Comparison of ENCODE assay signal across 2 cellular contexts in the genomic region with DNA sequence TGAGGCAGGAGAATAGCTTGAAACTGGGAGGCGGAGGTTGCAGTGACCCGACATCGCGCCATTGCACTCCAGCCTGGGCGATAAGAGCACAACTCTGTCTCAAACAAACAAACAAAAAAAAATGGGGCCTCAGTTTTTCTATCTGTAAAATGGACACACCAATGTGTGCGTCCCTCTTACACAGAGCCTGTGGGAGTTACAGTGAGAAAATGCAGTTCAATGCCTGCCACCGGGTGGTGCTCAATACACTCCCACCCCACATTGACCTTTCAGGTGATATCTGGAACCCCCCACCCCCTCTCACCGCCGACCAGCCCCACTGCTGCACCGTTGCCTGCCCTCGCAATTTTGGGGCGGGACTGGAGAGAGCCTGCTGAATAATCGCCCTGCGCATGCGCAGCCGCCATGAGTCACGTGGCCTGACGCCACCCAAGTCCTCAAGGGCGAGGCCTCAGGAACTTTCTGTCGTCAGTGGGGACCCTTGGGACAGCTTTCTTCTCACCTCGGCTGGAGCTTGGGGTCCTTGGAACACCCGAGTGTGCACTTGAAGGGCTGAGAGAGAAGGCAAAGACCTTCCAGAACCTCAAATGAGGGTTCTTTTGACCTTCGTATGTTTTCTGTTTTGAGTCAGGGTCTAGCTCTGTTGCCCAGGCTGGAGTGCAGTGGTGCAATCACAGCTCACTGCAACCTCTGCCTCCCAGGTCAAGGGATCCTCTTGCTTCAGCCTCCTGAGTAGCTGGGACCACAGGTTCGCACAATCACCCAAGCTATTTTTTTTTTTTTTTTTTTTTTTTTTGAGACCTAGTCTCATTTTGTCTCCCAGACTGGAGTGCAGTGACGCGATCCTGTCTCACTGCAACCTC.
TF ChIP-seq lines count a peak whose summit lies in the region.

No MANE protein-coding gene starts in this region.

TF ChIP-seq in Ishikawa, 13 proteins besides CTCF, POLR2A, EP300 and RAD21:
- TF ChIP-seq NFIC (IDR thresholded peaks at IDR 0.05) = no peak
- no peak for TF ChIP-seq CEBPB (IDR thresholded peaks at IDR 0.05)
- TF ChIP-seq, protein P1, sequence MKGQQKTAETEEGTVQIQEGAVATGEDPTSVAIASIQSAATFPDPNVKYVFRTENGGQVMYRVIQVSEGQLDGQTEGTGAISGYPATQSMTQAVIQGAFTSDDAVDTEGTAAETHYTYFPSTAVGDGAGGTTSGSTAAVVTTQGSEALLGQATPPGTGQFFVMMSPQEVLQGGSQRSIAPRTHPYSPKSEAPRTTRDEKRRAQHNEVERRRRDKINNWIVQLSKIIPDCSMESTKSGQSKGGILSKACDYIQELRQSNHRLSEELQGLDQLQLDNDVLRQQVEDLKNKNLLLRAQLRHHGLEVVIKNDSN (IDR thresholded peaks at IDR 0.05) = peak; percentile 35; the same call in 1 of the 2 replicates

TF ChIP-seq in HepG2, 621 proteins besides CTCF, POLR2A, EP300 and RAD21:
- no peak for TF ChIP-seq ZNF256 (CRISPR knock-in tag; conservative IDR thresholded peaks at IDR 0.05)
- TF ChIP-seq, protein P2, sequence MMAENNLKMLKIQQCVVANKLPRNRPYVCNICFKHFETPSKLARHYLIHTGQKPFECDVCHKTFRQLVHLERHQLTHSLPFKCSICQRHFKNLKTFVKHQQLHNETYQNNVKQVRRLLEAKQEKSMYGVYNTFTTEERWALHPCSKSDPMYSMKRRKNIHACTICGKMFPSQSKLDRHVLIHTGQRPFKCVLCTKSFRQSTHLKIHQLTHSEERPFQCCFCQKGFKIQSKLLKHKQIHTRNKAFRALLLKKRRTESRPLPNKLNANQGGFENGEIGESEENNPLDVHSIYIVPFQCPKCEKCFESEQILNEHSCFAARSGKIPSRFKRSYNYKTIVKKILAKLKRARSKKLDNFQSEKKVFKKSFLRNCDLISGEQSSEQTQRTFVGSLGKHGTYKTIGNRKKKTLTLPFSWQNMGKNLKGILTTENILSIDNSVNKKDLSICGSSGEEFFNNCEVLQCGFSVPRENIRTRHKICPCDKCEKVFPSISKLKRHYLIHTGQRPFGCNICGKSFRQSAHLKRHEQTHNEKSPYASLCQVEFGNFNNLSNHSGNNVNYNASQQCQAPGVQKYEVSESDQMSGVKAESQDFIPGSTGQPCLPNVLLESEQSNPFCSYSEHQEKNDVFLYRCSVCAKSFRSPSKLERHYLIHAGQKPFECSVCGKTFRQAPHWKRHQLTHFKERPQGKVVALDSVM (CRISPR knock-in tag; IDR thresholded peaks at IDR 0.05) = peak; percentile 50; the same call in 1 of the 2 replicates
- TF ChIP-seq ZNF121 (CRISPR knock-in tag; IDR thresholded peaks at IDR 0.05) = peak; percentile 78
- TF ChIP-seq GTF2F1 (IDR thresholded peaks at IDR 0.05; ENCODE audit: low read length) = no peak
- TF ChIP-seq SRY (CRISPR knock-in tag; IDR thresholded peaks at IDR 0.05) = no peak
- no peak for TF ChIP-seq TARDBP (CRISPR knock-in tag; IDR thresholded peaks at IDR 0.05)
- TF ChIP-seq ZNF12 (CRISPR knock-in tag; IDR thresholded peaks at IDR 0.05) = no peak
- TF ChIP-seq, protein P3, sequence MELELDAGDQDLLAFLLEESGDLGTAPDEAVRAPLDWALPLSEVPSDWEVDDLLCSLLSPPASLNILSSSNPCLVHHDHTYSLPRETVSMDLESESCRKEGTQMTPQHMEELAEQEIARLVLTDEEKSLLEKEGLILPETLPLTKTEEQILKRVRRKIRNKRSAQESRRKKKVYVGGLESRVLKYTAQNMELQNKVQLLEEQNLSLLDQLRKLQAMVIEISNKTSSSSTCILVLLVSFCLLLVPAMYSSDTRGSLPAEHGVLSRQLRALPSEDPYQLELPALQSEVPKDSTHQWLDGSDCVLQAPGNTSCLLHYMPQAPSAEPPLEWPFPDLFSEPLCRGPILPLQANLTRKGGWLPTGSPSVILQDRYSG (CRISPR knock-in tag; IDR thresholded peaks at IDR 0.05) = no peak
- peak; percentile 84 for TF ChIP-seq ZNF629 (CRISPR knock-in tag; conservative IDR thresholded peaks at IDR 0.05)
